Comparison of ENCODE assay signal across 30 cellular contexts in the genomic region with DNA sequence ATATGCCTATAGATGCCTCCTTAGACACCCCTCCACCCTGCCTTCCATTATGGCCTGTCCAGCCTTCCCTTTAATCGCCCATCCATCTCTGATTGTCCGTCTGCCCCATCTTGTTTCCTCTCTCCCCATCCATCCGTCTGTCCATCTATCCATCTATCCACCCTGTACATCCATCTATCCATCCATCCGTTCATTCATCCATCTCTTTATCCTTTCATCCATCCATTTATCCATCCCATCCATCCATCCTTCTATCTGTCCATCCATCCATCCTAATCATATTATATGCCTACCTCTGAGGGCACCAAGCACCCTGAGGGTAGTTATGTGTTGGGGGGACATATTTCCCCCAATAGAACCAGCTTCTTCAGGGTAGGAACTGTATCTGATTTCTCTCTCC. TPM values are rescaled to one million over a fixed set of nuclear protein-coding genes. Genes with fewer than 3 reads are reported as not detected.
"Had no signal": no experiment of that assay in that cellular context is flagged by ENCODE, and none has a peak within 500 bp of the region (broad histone marks: within the 10 kb centered on the region; RNA-seq: fewer than 3 reads in every experiment).

No MANE protein-coding gene starts in this region.

- H3K27ac Mint-ChIP-seq: natural killer cell; nephron; neural progenitor cell; progenitor cell of endocrine pancreas; stimulated activated effector memory CD8-positive, alpha-beta T cell treated with anti-CD3 and anti-CD28 coated beads, Interleukin-12 subunit alpha, Interleukin-12 subunit beta, amount 100 ng/mL, for 72 hours; stimulated activated naive B cell treated with anti-CD40 and anti-IgM and Interleukin-4, amounts not matched to agents 10 μg/mL and 1 μg/mL and 100 μg/mL, for 72 hours; stimulated activated naive CD8-positive, alpha-beta T cell treated with anti-CD3 and anti-CD28 coated beads, Interleukin-15, Interleukin-2, amounts not matched to agents 100 ng/mL and 50 ng/mL, for 24 hours had no signal

- ATAC-seq: natural killer cell; psoas muscle; right lobe of liver; stimulated activated effector memory CD8-positive, alpha-beta T cell treated with anti-CD3 and anti-CD28 coated beads, Interleukin-12 subunit alpha, Interleukin-12 subunit beta, amount 100 ng/mL, for 72 hours; stimulated activated naive B cell treated with anti-CD40 and anti-IgM and Interleukin-4, amounts not matched to agents 10 μg/mL and 1 μg/mL and 100 μg/mL, for 72 hours; upper lobe of right lung had no signal

- DNase-seq: natural killer cell; occipital lobe; ovary; psoas muscle; right cardiac atrium; right lobe of liver; sigmoid colon; small intestine; stimulated activated CD4-positive, alpha-beta T cell treated with anti-CD3 and anti-CD28 coated beads, Interleukin-15, amount 100 ng/mL, for 24 hours; stimulated activated CD4-positive, alpha-beta T cell treated with anti-CD3 and anti-CD28 coated beads, Interleukin-2, amount 100 ng/mL, for 24 hours; stimulated activated CD4-positive, alpha-beta T cell treated with anti-CD3 and anti-CD28 coated beads, Interleukin-2, amount 100 ng/mL, for 48 hours; stimulated activated CD4-positive, alpha-beta T cell treated with anti-CD3 and anti-CD28 coated beads, Interleukin-4, amount 100 ng/mL, for 24 hours; stimulated activated naive B cell treated with anti-CD40 and anti-IgM and Interleukin-4, amounts not matched to agents 10 μg/mL and 1 μg/mL and 100 μg/mL, for 72 hours; stimulated activated naive CD4-positive, alpha-beta T cell treated with Interleukin-2 at 50 U/mL for 16 hours; stomach; thyroid gland; trophoblast cell; upper lobe of right lung; uterus had no signal

- FAIRE-seq: small intestine had no signal

- H3K79me2 ChIP-seq: parathyroid adenoma had no signal

- H3K4me3 ChIP-seq: neural progenitor cell, ovary, psoas muscle, right lobe of liver, sigmoid colon, stomach, thoracic aorta, thyroid gland, tibial nerve, upper lobe of right lung, uterus had no signal

- H3K4me3 Mint-ChIP-seq: natural killer cell; nephron; neural progenitor cell; stimulated activated effector memory CD8-positive, alpha-beta T cell treated with anti-CD3 and anti-CD28 coated beads, Interleukin-12 subunit alpha, Interleukin-12 subunit beta, amount 100 ng/mL, for 72 hours; stimulated activated naive B cell treated with anti-CD40 and anti-IgM and Interleukin-4, amounts not matched to agents 10 μg/mL and 1 μg/mL and 100 μg/mL, for 72 hours; stimulated activated naive CD8-positive, alpha-beta T cell treated with anti-CD3 and anti-CD28 coated beads, Interleukin-15, Interleukin-2, amounts not matched to agents 100 ng/mL and 50 ng/mL, for 24 hours had no signal

- H3K27me3 ChIP-seq: neural progenitor cell, ovary, right lobe of liver, sigmoid colon, stomach, thyroid gland, tibial nerve, upper lobe of right lung, uterus had no signal

- H3K4me1 Mint-ChIP-seq: natural killer cell, nephron had no signal

- H3K9me3 ChIP-seq: ovary, psoas muscle, right lobe of liver, sigmoid colon, stomach, thoracic aorta, thyroid gland, upper lobe of right lung, uterus had no signal

- H2AFZ ChIP-seq: neural progenitor cell, parathyroid adenoma had no signal

- H3K27ac ChIP-seq: neural progenitor cell, ovary, parathyroid adenoma, psoas muscle, right lobe of liver, sigmoid colon, stomach, thoracic aorta, thyroid gland, tibial nerve, upper lobe of right lung, uterus had no signal

- H3K36me3 Mint-ChIP-seq: natural killer cell; stimulated activated effector memory CD8-positive, alpha-beta T cell treated with anti-CD3 and anti-CD28 coated beads, Interleukin-12 subunit alpha, Interleukin-12 subunit beta, amount 100 ng/mL, for 72 hours had no signal

- H3K4me2 ChIP-seq: neural progenitor cell had no signal

- H3K36me3 ChIP-seq: neural progenitor cell, ovary, right lobe of liver, upper lobe of right lung, uterus had no signal

- H3K4me1 ChIP-seq: neural progenitor cell, parathyroid adenoma, psoas muscle, right lobe of liver, sigmoid colon, stomach, thyroid gland, tibial nerve, upper lobe of right lung, uterus had no signal

- H3K9ac ChIP-seq: neural progenitor cell, parathyroid adenoma had no signal

RNA-seq across cellular contexts. Expression of a gene that starts 25.5 kb away (rescaled TPM):
- total RNA-seq: natural killer cell, osteoblast, renal cortical epithelial cell had no signal
- polyA plus RNA-seq: neural cell had no signal
